Comparison of ENCODE assay signal across 8 cellular contexts in genomic region chr13:51803018-51803417, GRCh38. TPM values are rescaled to one million over a fixed set of nuclear protein-coding genes. Genes with fewer than 3 reads are reported as not detected.
DNase-seq lines count a peak whose midpoint lies in the region; ATAC-seq and TF ChIP-seq lines count a peak whose summit lies in the region.

No MANE protein-coding gene starts in this region.

- no peaks in the 10 kb centered on the region for H3K9me3 ChIP-seq in RWPE2 (ENCODE audit: severe bottlenecking)

- H3K9me3 Mint-ChIP-seq in progenitor cell of endocrine pancreas (ENCODE audit: low read depth) = no peaks in the 10 kb centered on the region

- H3K27ac Mint-ChIP-seq in progenitor cell of endocrine pancreas = peak overlapping the region; percentile 97

- peaks cover 12% of the 10 kb centered on the region for H3K4me1 Mint-ChIP-seq in progenitor cell of endocrine pancreas (ENCODE audit: low read depth)

- H3K27me3 Mint-ChIP-seq in progenitor cell of endocrine pancreas = no peaks in the 10 kb centered on the region

- H3K36me3 Mint-ChIP-seq in progenitor cell of endocrine pancreas (ENCODE audit: insufficient read depth) = no peaks in the 10 kb centered on the region

- no peaks in the 10 kb centered on the region for H3K36me3 ChIP-seq in RWPE2 (ENCODE audit: low read depth)

- H3K27me3 ChIP-seq in RWPE2 (ENCODE audit: insufficient read depth, poor library complexity, severe bottlenecking) = no peaks in the 10 kb centered on the region

- ATAC-seq in GM21447 (IDR thresholded peaks at IDR 0.05; ENCODE audit: unreplicated experiment) = peak; percentile 1
- no peak for ATAC-seq in RWPE2 (ENCODE audit: low read depth)
- no peak for ATAC-seq in HG03439 (IDR thresholded peaks at IDR 0.05; ENCODE audit: unreplicated experiment)
- no peak for ATAC-seq in HG02759 (IDR thresholded peaks at IDR 0.05; ENCODE audit: unreplicated experiment)

- H3K4me3 Mint-ChIP-seq in progenitor cell of endocrine pancreas (ENCODE audit: low read depth) = peak overlapping the region; percentile 83

- DNase-seq in RWPE2 (ENCODE audit: low spot score) (no peak), fibroblast of pulmonary artery (ENCODE audit: low read depth) (no peak), progenitor cell of endocrine pancreas (ENCODE audit: low spot score, unreplicated experiment) (no peak), T1000 (lab: John Stamatoyannopoulos, UW) (no peak), foreskin melanocyte (no peak)

- H3K4me1 ChIP-seq in RWPE2 (ENCODE audit: insufficient read depth, poor library complexity, severe bottlenecking) = peaks cover 21% of the 10 kb centered on the region

- no peak for TF ChIP-seq CTCF in RWPE2 (IDR thresholded peaks at IDR 0.05; ENCODE audit: poor library complexity, severe bottlenecking)
- TF ChIP-seq CTCF in fibroblast of pulmonary artery (IDR thresholded peaks at IDR 0.05; ENCODE audit: low read length, missing control alignments) = no peak
- no peak for TF ChIP-seq CTCF in progenitor cell of endocrine pancreas (IDR thresholded peaks at IDR 0.05; ENCODE audit: unreplicated experiment)

- peak overlapping the region; percentile 60 for H3K27ac ChIP-seq in RWPE2 (ENCODE audit: poor library complexity, severe bottlenecking)

- H3K4me3 ChIP-seq in RWPE2 (ENCODE audit: severe bottlenecking) (peak overlapping the region; percentile 93), fibroblast of pulmonary artery (replicated peaks; ENCODE audit: low read depth, low read length) (peak overlapping the region; percentile 70)

RNA-seq across cellular contexts. Expression of gene DHRS12, which starts 0.9 kb away (rescaled TPM):
- total RNA-seq in progenitor cell of endocrine pancreas = 16.2 and 19.6 TPM in 2 replicates

RNA-seq across cellular contexts. Expression of gene TMEM272, which starts 42.0 kb away (rescaled TPM):
- total RNA-seq in progenitor cell of endocrine pancreas = 1.3 and 1.5 TPM in 2 replicates

RNA-seq across cellular contexts. Expression of gene CCDC70, which starts 58.8 kb away (rescaled TPM):
- total RNA-seq in progenitor cell of endocrine pancreas = not detected in 2 replicates
